9 cellular contexts compared by ENCODE assay signal in genomic region chr9:37293664-37294524, GRCh38.
DNase-seq lines count a peak whose midpoint lies in the region; ATAC-seq, FAIRE-seq and TF ChIP-seq lines count a peak whose summit lies in the region.
"Had no signal": no experiment of that assay in that cellular context is flagged by ENCODE, and none has a peak within 500 bp of the region (broad histone marks: within the 10 kb centered on the region; RNA-seq: fewer than 3 reads in every experiment).

No MANE protein-coding gene starts in this region.

- WGBS in transverse colon (ENCODE audit: low coverage in 1 of 2), 2 donors: 55 to 65% methylated on average over 2 to 3 of the region's 3 CpGs
- 91% methylated on average over 3 of the region's 3 CpGs for WGBS in HepG2 (ENCODE audit: low lambda C conversion rate)

- no peaks in the 10 kb centered on the region for H3K9me3 ChIP-seq in transverse colon
- no peaks in the 10 kb centered on the region for H3K9me3 ChIP-seq in HepG2 (ENCODE audit: low read length)
- H3K9me3 ChIP-seq: MG63 had no signal

- no peak for TF ChIP-seq RAD21 in HepG2 (CRISPR knock-in tag; IDR thresholded peaks at IDR 0.05)

- intact Hi-C loops in transverse colon (cut with DNase I; ENCODE audit: low total_unique reads) (no loop called here), HepG2 (cut with micrococcal nuclease; ENCODE audit: unreplicated experiment) (no loop called here)

- TF ChIP-seq POLR2A in transverse colon (IDR thresholded peaks at IDR 0.05): no peak
- TF ChIP-seq POLR2A in HepG2 (IDR thresholded peaks at IDR 0.05; ENCODE audit: insufficient read depth in 1 of 2, low read depth in 2 of 2, low read length in 2 of 2): no peak

- H4K20me1 ChIP-seq in HepG2 (ENCODE audit: insufficient read depth, low read length): no peaks in the 10 kb centered on the region

- ATAC-seq in GM18498 (IDR thresholded peaks at IDR 0.05; ENCODE audit: unreplicated experiment) (peak; percentile 52), GM21717 (IDR thresholded peaks at IDR 0.05; ENCODE audit: unreplicated experiment) (peak; percentile 45), HepG2 (no peak)

- H3K4me3 ChIP-seq in transverse colon (no peak overlapping the region), HepG2 (replicated peaks in 1 of 3; ENCODE audit: insufficient read depth in 1 of 3, low read depth in 2 of 3, low read length in 3 of 3) (no peak overlapping the region)
- H3K4me3 ChIP-seq: MG63 had no signal

- H3K27ac ChIP-seq in transverse colon (no peak overlapping the region), HepG2 (ENCODE audit: extremely low read length, insufficient read depth, low read length) (no peak overlapping the region)

- no peak for TF ChIP-seq CTCF in transverse colon (IDR thresholded peaks at IDR 0.05)
- TF ChIP-seq CTCF in HepG2 (CRISPR knock-in tag; IDR thresholded peaks at IDR 0.05): no peak

- TF ChIP-seq EP300 in transverse colon (IDR thresholded peaks at IDR 0.05; ENCODE audit: low read depth) (no peak), HepG2 (IDR thresholded peaks at IDR 0.05; ENCODE audit: low read depth in 2 of 2, low read length in 2 of 2) (no peak), HepG2 (CRISPR knock-in tag; IDR thresholded peaks at IDR 0.05; ENCODE audit: borderline replicate concordance) (no peak)

- CTCF ChIA-PET in HepG2 (lab: Yijun Ruan, JAX; ENCODE audit: low intra/inter-chr PET ratio, low total read pairs): no interaction called here

- peak; percentile 42 for DNase-seq in MV-4-11 (lab: John Stamatoyannopoulos, UW)
- DNase-seq in foreskin melanocyte: peak; percentile 68
- DNase-seq in superior temporal gyrus (ENCODE audit: extremely low spot score): no peak
- no peak for DNase-seq in transverse colon
- DNase-seq in HepG2 (ENCODE audit: low spot score): no peak
- DNase-seq in DMS153 (lab: John Stamatoyannopoulos, UW): no peak
- DNase-seq: MG63 had no signal

- H3K4me2 ChIP-seq in HepG2 (ENCODE audit: low read depth, low read length): no peak overlapping the region

- H3K4me1 ChIP-seq in transverse colon (peaks cover 0 to 11% (median 6%) of the 10 kb centered on the region in 4 donors), HepG2 (ENCODE audit: insufficient read depth, low read length) (no peaks in the 10 kb centered on the region)

- no peak overlapping the region for H2AFZ ChIP-seq in HepG2 (ENCODE audit: low read length)

- H3K9ac ChIP-seq in HepG2 (ENCODE audit: insufficient read depth, low read depth, low read length): no peak overlapping the region

- H3K79me2 ChIP-seq in HepG2 (ENCODE audit: insufficient read depth, low read length): no peaks in the 10 kb centered on the region

- H3K27me3 ChIP-seq in transverse colon: no peaks in the 10 kb centered on the region
- no peaks in the 10 kb centered on the region for H3K27me3 ChIP-seq in HepG2 (ENCODE audit: control insufficient read depth in 1 of 2, insufficient read depth in 2 of 2, low read length in 2 of 2)
- H3K27me3 ChIP-seq: MG63 had no signal

- in situ Hi-C loops in transverse colon (cut with MboI; ENCODE audit: low pct_ligation_motif_present in 1 of 4, low pct_unique_long_range_greater_than_20kb in 1 of 4, low sequenced_read_pairs in 3 of 4): loop anchor here in 1 of 4 donors (25.0 kb wide), 1 partner anchor 107 kb away; no protein-coding TSS in a partner anchor
- in situ Hi-C loops in HepG2 (cut with HindIII; ENCODE audit: extremely low pct_ligation_motif_present, low pct_unique_long_range_greater_than_20kb): no loop called here

- BruUV-seq in HepG2 (replicated peaks; lab: Mats Ljungman, UMichigan): no TSS peak

- POLR2A ChIA-PET in HepG2 (lab: Yijun Ruan, JAX): no interaction called here

- no peak for FAIRE-seq in HepG2 (lab: Jason Lieb, UNC)

- H3K36me3 ChIP-seq in transverse colon (no peaks in the 10 kb centered on the region), HepG2 (replicated peaks in 1 of 2; ENCODE audit: control insufficient read depth in 1 of 2, insufficient read depth in 2 of 2, low read length in 2 of 2) (no peaks in the 10 kb centered on the region)
- H3K36me3 ChIP-seq: MG63 had no signal

TF ChIP-seq in HepG2, 621 proteins besides CTCF, POLR2A, EP300 and RAD21:
- no peak for TF ChIP-seq CENPBD1 (CRISPR knock-in tag; IDR thresholded peaks at IDR 0.05; ENCODE audit: borderline replicate concordance, low read depth)
- TF ChIP-seq FOXO4 (CRISPR knock-in tag; conservative IDR thresholded peaks at IDR 0.05): no peak
- no peak for TF ChIP-seq SMAD9 (CRISPR knock-in tag; IDR thresholded peaks at IDR 0.05)
- TF ChIP-seq MLLT10 (CRISPR knock-in tag; IDR thresholded peaks at IDR 0.05): no peak
- no peak for TF ChIP-seq BORCS8-MEF2B (CRISPR knock-in tag; IDR thresholded peaks at IDR 0.05)
- no peak for TF ChIP-seq MIXL1 (CRISPR knock-in tag; IDR thresholded peaks at IDR 0.05)
- TF ChIP-seq ZNF747 (CRISPR knock-in tag; IDR thresholded peaks at IDR 0.05; ENCODE audit: borderline replicate concordance): no peak
- TF ChIP-seq FOXC1 (CRISPR knock-in tag; IDR thresholded peaks at IDR 0.05; ENCODE audit: borderline replicate concordance): no peak
- TF ChIP-seq CREB1 (IDR thresholded peaks at IDR 0.05): no peak
- no peak for TF ChIP-seq CREB1 (CRISPR knock-in tag; IDR thresholded peaks at IDR 0.05)
- TF ChIP-seq ZNF639 (CRISPR knock-in tag; conservative IDR thresholded peaks at IDR 0.05): no peak
- TF ChIP-seq SNAPC2 (CRISPR knock-in tag; IDR thresholded peaks at IDR 0.05): no peak
- TF ChIP-seq KLF16 (CRISPR knock-in tag; IDR thresholded peaks at IDR 0.05): no peak
- no peak for TF ChIP-seq ZNF629 (CRISPR knock-in tag; conservative IDR thresholded peaks at IDR 0.05)
- TF ChIP-seq ZNF512 (CRISPR knock-in tag; IDR thresholded peaks at IDR 0.05): no peak
- no peak for TF ChIP-seq NR3C1 (CRISPR knock-in tag; IDR thresholded peaks at IDR 0.05)
- no peak for TF ChIP-seq ZFP36L1 (CRISPR knock-in tag; IDR thresholded peaks at IDR 0.05)
- TF ChIP-seq ZNF792 (CRISPR knock-in tag; IDR thresholded peaks at IDR 0.05): no peak
- TF ChIP-seq ATF5 (CRISPR knock-in tag; IDR thresholded peaks at IDR 0.05; ENCODE audit: low read depth): no peak

Comparison
In these comparisons a context has a peak if more than half of its experiments do, and no peak if none do; other contexts are left out.
1. DNase-seq: peak in MV-4-11 (single experiment) and foreskin melanocyte (single experiment); none in superior temporal gyrus (single experiment), transverse colon (single experiment), HepG2 (single experiment) and DMS153 (single experiment).